In genomic region chr18:24228661-24229053, GRCh38 we compare ENCODE assay signal across 22 cellular contexts.
DNase-seq lines count a peak whose midpoint lies in the region; ATAC-seq, FAIRE-seq and TF ChIP-seq lines count a peak whose summit lies in the region.
"Had no signal": no experiment of that assay in that cellular context is flagged by ENCODE, and none has a peak within 500 bp of the region (broad histone marks: within the 10 kb centered on the region; RNA-seq: fewer than 3 reads in every experiment).

No MANE protein-coding gene starts in this region.

- DNase-seq in H54 (ENCODE audit: insufficient read length, low spot score) = peak; percentile 23
- peak; percentile 31 for DNase-seq in fibroblast of mammary gland (ENCODE audit: low read depth)
- DNase-seq in retinal pigment epithelial cell (ENCODE audit: low read depth) = peak; percentile 58
- no peak for DNase-seq in putamen (ENCODE audit: low spot score)
- DNase-seq in HCEC 1CT = no peak
- DNase-seq in EL = no peak
- DNase-seq: activated CD4-positive, alpha-beta T cell treated with anti-CD3 and anti-CD28 coated beads, Interleukin-2, amount 10 ng/mL, durations not matched to agents 24 days and 14 days; activated gamma-delta T cell treated with Interleukin-2 at 50 U/mL for 16 hours; amygdala; CD8-positive, alpha-beta memory T cell; endodermal cell; Kasumi-1; NCI-H1436 treated with DMSO at 0.1 percent for 48 hours; NCI-H2171 treated with DMSO at 0.1 percent for 48 hours; NCI-H774; stimulated activated CD4-positive, alpha-beta T cell treated with anti-CD3 and anti-CD28 coated beads, Interleukin-1b, Interleukin-23, amount 100 ng/mL, for 48 hours; SW 1271 had no signal

- TF ChIP-seq CTCF in fibroblast of mammary gland (conservative IDR thresholded peaks at IDR 0.05; ENCODE audit: control insufficient read depth, insufficient read depth, low read depth, low read length) = no peak
- TF ChIP-seq CTCF in retinal pigment epithelial cell (conservative IDR thresholded peaks at IDR 0.05; ENCODE audit: low read depth, low read length) = no peak

- H3K4me3 ChIP-seq in fibroblast of mammary gland (ENCODE audit: control insufficient read depth, low read depth, low read length) = no peak overlapping the region
- no peak overlapping the region for H3K4me3 ChIP-seq in retinal pigment epithelial cell (ENCODE audit: low read length)

- no peak for TF ChIP-seq POLR2A in H54 (IDR thresholded peaks at IDR 0.05; ENCODE audit: low read depth, low read length)

- peak; percentile 82 for ATAC-seq in SK-N-SH treated with all-trans-retinoic acid at 6 μM for 48 hours
- no peak for ATAC-seq in HG02623 (IDR thresholded peaks at IDR 0.05; ENCODE audit: unreplicated experiment)
- ATAC-seq: left lobe of liver, sciatic nerve had no signal

- peak; percentile 41 for FAIRE-seq in H54 (lab: Jason Lieb, UNC)
- FAIRE-seq: RCC 7860 had no signal

TF ChIP-seq in SK-N-SH treated with all-trans-retinoic acid at 6 μM for 48 hours, 23 proteins besides CTCF, POLR2A, EP300 and RAD21:
- TF ChIP-seq TSHZ2 (CRISPR knock-in tag; IDR thresholded peaks at IDR 0.05) = no peak
- no peak for TF ChIP-seq BACH2 (CRISPR knock-in tag; IDR thresholded peaks at IDR 0.05; ENCODE audit: borderline replicate concordance)
- no peak for TF ChIP-seq ISL1 (CRISPR knock-in tag; IDR thresholded peaks at IDR 0.05)
- TF ChIP-seq TOX (CRISPR knock-in tag; IDR thresholded peaks at IDR 0.05; ENCODE audit: borderline replicate concordance) = no peak
- TF ChIP-seq SNAI2 (CRISPR knock-in tag; IDR thresholded peaks at IDR 0.05) = no peak
- no peak for TF ChIP-seq ZC3H10 (CRISPR knock-in tag; IDR thresholded peaks at IDR 0.05)
- no peak for TF ChIP-seq ZFP30 (CRISPR knock-in tag; IDR thresholded peaks at IDR 0.05)
- TF ChIP-seq POU6F1 (CRISPR knock-in tag; IDR thresholded peaks at IDR 0.05; ENCODE audit: borderline replicate concordance, low read depth) = no peak
- TF ChIP-seq ZNF70 (CRISPR knock-in tag; IDR thresholded peaks at IDR 0.05) = no peak
- TF ChIP-seq PPARA (CRISPR knock-in tag; IDR thresholded peaks at IDR 0.05; ENCODE audit: borderline replicate concordance) = no peak
- no peak for TF ChIP-seq ZNF8 (CRISPR knock-in tag; IDR thresholded peaks at IDR 0.05)
- no peak for TF ChIP-seq ZNF565 (CRISPR knock-in tag; conservative IDR thresholded peaks at IDR 0.05; ENCODE audit: low read depth)
- no peak for TF ChIP-seq TCF4 (CRISPR knock-in tag; IDR thresholded peaks at IDR 0.05; ENCODE audit: borderline replicate concordance)
- TF ChIP-seq CSRNP3 (CRISPR knock-in tag; IDR thresholded peaks at IDR 0.05) = no peak
- no peak for TF ChIP-seq ARNTL (CRISPR knock-in tag; IDR thresholded peaks at IDR 0.05; ENCODE audit: borderline replicate concordance, low read depth)
- TF ChIP-seq OSR1 (CRISPR knock-in tag; IDR thresholded peaks at IDR 0.05) = no peak

Comparison
In these comparisons a context has a peak if more than half of its experiments do, and no peak if none do; other contexts are left out.
1. DNase-seq: peak in H54 (single experiment), fibroblast of mammary gland (single experiment) and retinal pigment epithelial cell (single experiment); none in putamen (single experiment), HCEC 1CT (single experiment) and EL (single experiment).